1 cellular context compared by ENCODE assay signal in genomic region chr5:11733185-11733839, GRCh38.
TF ChIP-seq lines count a peak whose summit lies in the region.

No MANE protein-coding gene starts in this region.

TF ChIP-seq in HepG2, 621 proteins besides CTCF, POLR2A, EP300 and RAD21 (continued from another document):
- TF ChIP-seq, protein P1, sequence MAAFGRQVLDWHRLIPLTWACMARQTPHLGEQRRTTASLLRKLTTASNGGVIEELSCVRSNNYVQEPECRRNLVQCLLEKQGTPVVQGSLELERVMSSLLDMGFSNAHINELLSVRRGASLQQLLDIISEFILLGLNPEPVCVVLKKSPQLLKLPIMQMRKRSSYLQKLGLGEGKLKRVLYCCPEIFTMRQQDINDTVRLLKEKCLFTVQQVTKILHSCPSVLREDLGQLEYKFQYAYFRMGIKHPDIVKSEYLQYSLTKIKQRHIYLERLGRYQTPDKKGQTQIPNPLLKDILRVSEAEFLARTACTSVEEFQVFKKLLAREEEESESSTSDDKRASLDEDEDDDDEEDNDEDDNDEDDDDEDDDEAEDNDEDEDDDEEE (CRISPR knock-in tag; IDR thresholded peaks at IDR 0.05) = no peak
- TF ChIP-seq ZNF75D (CRISPR knock-in tag; IDR thresholded peaks at IDR 0.05; ENCODE audit: borderline replicate concordance) (no peak), NFIC (IDR thresholded peaks at IDR 0.05; ENCODE audit: low read length) (0 out of 2 replicates have a peak, but pooled peaks have one; percentile 38), ZNF354B (CRISPR knock-in tag; IDR thresholded peaks at IDR 0.05) (no peak), MIXL1 (CRISPR knock-in tag; IDR thresholded peaks at IDR 0.05) (peak; percentile 75; the same call in 1 of the 2 replicates), SP2 (CRISPR knock-in tag; IDR thresholded peaks at IDR 0.05) (no peak), ARID3A (IDR thresholded peaks at IDR 0.05; ENCODE audit: low read depth, low read length) (peak; percentile 55; the same call in 1 of the 2 replicates), U2AF2 (IDR thresholded peaks at IDR 0.05; ENCODE audit: low read depth, low read length) (no peak), ZNF766 (CRISPR knock-in tag; IDR thresholded peaks at IDR 0.05; ENCODE audit: borderline replicate concordance) (no peak), PRDM10 (CRISPR knock-in tag; IDR thresholded peaks at IDR 0.05; ENCODE audit: low read depth) (no peak), NCOA2 (CRISPR knock-in tag; IDR thresholded peaks at IDR 0.05) (0 out of 2 replicates have a peak, but pooled peaks have one; percentile 43), FOXK1 (CRISPR knock-in tag; IDR thresholded peaks at IDR 0.05; ENCODE audit: borderline replicate concordance, low read depth) (no peak), GLI4 (CRISPR knock-in tag; IDR thresholded peaks at IDR 0.05; ENCODE audit: borderline replicate concordance) (no peak), NCOA1 (CRISPR knock-in tag; IDR thresholded peaks at IDR 0.05) (no peak), ZSCAN12 (CRISPR knock-in tag; IDR thresholded peaks at IDR 0.05) (no peak), ZNF263 (CRISPR knock-in tag; IDR thresholded peaks at IDR 0.05) (no peak), SAFB2 (CRISPR knock-in tag; IDR thresholded peaks at IDR 0.05; ENCODE audit: borderline replicate concordance, low read depth) (no peak), HMGXB4 (CRISPR knock-in tag; IDR thresholded peaks at IDR 0.05; ENCODE audit: borderline replicate concordance in 1 of 2, low read depth in 1 of 2) (no peak), ARNTL (CRISPR knock-in tag; IDR thresholded peaks at IDR 0.05) (no peak), IRF2 (CRISPR knock-in tag; IDR thresholded peaks at IDR 0.05) (no peak), ZNF629 (CRISPR knock-in tag; conservative IDR thresholded peaks at IDR 0.05) (no peak), CEBPG (CRISPR knock-in tag; IDR thresholded peaks at IDR 0.05) (peak; percentile 52), E2F2 (CRISPR knock-in tag; IDR thresholded peaks at IDR 0.05; ENCODE audit: borderline replicate concordance) (no peak)
- TF ChIP-seq, protein P2, sequence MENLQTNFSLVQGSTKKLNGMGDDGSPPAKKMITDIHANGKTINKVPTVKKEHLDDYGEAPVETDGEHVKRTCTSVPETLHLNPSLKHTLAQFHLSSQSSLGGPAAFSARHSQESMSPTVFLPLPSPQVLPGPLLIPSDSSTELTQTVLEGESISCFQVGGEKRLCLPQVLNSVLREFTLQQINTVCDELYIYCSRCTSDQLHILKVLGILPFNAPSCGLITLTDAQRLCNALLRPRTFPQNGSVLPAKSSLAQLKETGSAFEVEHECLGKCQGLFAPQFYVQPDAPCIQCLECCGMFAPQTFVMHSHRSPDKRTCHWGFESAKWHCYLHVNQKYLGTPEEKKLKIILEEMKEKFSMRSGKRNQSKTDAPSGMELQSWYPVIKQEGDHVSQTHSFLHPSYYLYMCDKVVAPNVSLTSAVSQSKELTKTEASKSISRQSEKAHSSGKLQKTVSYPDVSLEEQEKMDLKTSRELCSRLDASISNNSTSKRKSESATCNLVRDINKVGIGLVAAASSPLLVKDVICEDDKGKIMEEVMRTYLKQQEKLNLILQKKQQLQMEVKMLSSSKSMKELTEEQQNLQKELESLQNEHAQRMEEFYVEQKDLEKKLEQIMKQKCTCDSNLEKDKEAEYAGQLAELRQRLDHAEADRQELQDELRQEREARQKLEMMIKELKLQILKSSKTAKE (CRISPR knock-in tag; IDR thresholded peaks at IDR 0.05; ENCODE audit: borderline replicate concordance) = 0 out of 2 replicates have a peak, but pooled peaks have one; percentile 24
